ENCODE assay signal across 8 cellular contexts in the genomic region with DNA sequence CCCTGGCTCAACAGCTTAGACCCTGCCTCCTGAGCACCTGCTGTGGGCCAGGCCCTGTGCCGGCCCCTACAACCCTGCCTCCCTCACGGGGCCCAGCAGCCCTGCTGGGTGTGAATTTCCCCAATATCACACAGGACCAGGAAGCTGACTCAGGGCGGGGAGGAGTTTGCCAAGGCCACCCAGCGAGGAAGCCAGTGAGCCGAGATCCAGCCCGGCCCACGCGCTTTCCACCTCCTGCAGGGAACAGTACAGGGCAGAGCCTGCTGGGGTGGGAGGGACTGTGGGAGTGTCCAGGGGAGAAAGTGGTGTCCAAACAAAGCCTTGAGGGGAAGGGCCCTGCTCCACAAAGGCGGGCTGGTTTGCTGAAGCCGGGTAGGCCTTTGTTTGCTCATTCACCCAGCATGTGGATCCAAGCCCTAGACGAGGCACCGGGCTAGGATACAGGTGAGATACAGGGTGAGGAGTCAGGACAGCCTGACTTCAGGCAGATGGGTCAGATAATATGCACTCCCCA. TPM values are rescaled to one million over a fixed set of nuclear protein-coding genes. Genes with fewer than 3 reads are reported as not detected.
DNase-seq lines count a peak whose midpoint lies in the region; ATAC-seq lines count a peak whose summit lies in the region.

No MANE protein-coding gene starts in this region.

- peaks cover 0 to 11% (median 1%) of the 10 kb centered on the region in 7 donors for H3K4me1 Mint-ChIP-seq in naive thymus-derived CD4-positive, alpha-beta T cell
- no peaks in the 10 kb centered on the region for H3K4me1 Mint-ChIP-seq in T-helper 2 cell treated with Interferon-gamma antibody and Interleukin-4, amounts not matched to agents 5 μg/mL and 100 μg/mL, for 36 hours (ENCODE audit: low read depth)

- CTCF ChIA-PET in naive thymus-derived CD4-positive, alpha-beta T cell (lab: Charles Lee): no interaction called here

- no peak overlapping the region for H3K27ac Mint-ChIP-seq in naive thymus-derived CD4-positive, alpha-beta T cell
- no peak overlapping the region for H3K27ac Mint-ChIP-seq in T-helper 2 cell treated with Interferon-gamma antibody and Interleukin-4, amounts not matched to agents 5 μg/mL and 100 μg/mL, for 36 hours

- no peaks in the 10 kb centered on the region for H3K36me3 Mint-ChIP-seq in naive thymus-derived CD4-positive, alpha-beta T cell
- H3K36me3 Mint-ChIP-seq in T-helper 2 cell treated with Interferon-gamma antibody and Interleukin-4, amounts not matched to agents 5 μg/mL and 100 μg/mL, for 36 hours (ENCODE audit: low read depth): no peaks in the 10 kb centered on the region

- H3K27ac ChIP-seq in naive thymus-derived CD4-positive, alpha-beta T cell (ENCODE audit: low read depth, low read length): no peak overlapping the region

- no peaks in the 10 kb centered on the region for H3K9me3 Mint-ChIP-seq in naive thymus-derived CD4-positive, alpha-beta T cell
- no peaks in the 10 kb centered on the region for H3K9me3 Mint-ChIP-seq in T-helper 2 cell treated with Interferon-gamma antibody and Interleukin-4, amounts not matched to agents 5 μg/mL and 100 μg/mL, for 36 hours

- no peak overlapping the region for H3K4me3 ChIP-seq in naive thymus-derived CD4-positive, alpha-beta T cell (ENCODE audit: low read length)

- H3K27me3 ChIP-seq in naive thymus-derived CD4-positive, alpha-beta T cell (ENCODE audit: control insufficient read depth in 2 of 2, insufficient read depth in 2 of 2, low read length in 2 of 2): no peaks in the 10 kb centered on the region

- H3K9me3 ChIP-seq in naive thymus-derived CD4-positive, alpha-beta T cell (ENCODE audit: control insufficient read depth in 2 of 3, low read length in 3 of 3): no peaks in the 10 kb centered on the region

- peak; percentile 90 for ATAC-seq in naive thymus-derived CD4-positive, alpha-beta T cell
- ATAC-seq in GM21786 (IDR thresholded peaks at IDR 0.05; ENCODE audit: unreplicated experiment) (no peak), HG03442 (IDR thresholded peaks at IDR 0.05; ENCODE audit: unreplicated experiment) (no peak)

- POLR2A ChIA-PET in naive thymus-derived CD4-positive, alpha-beta T cell (lab: Charles Lee): no interaction called here

- intact Hi-C loops in naive thymus-derived CD4-positive, alpha-beta T cell (cut with micrococcal nuclease): no loop called here

- H3K4me3 Mint-ChIP-seq in naive thymus-derived CD4-positive, alpha-beta T cell: no peak overlapping the region
- H3K4me3 Mint-ChIP-seq in T-helper 2 cell treated with Interferon-gamma antibody and Interleukin-4, amounts not matched to agents 5 μg/mL and 100 μg/mL, for 36 hours: no peak overlapping the region

- no peaks in the 10 kb centered on the region for H3K4me1 ChIP-seq in naive thymus-derived CD4-positive, alpha-beta T cell (ENCODE audit: control insufficient read depth in 2 of 2, insufficient read depth in 2 of 2, low read length in 2 of 2)

- DNase-seq in NCI-H748 (lab: John Stamatoyannopoulos, UW; ENCODE audit: unreplicated experiment) (peak; percentile 51), NCI-H748 treated with DMSO at 0.1 percent for 48 hours (lab: John Stamatoyannopoulos, UW) (no peak), SK-MEL-5 (ENCODE audit: low read depth, low spot score) (peak; percentile 58), fibroblast of gingiva (ENCODE audit: low read depth) (peak; percentile 82)
- no peak for DNase-seq in naive thymus-derived CD4-positive, alpha-beta T cell
- DNase-seq in T-helper 2 cell treated with Interferon-gamma antibody and Interleukin-4, amounts not matched to agents 5 μg/mL and 100 μg/mL, for 36 hours (ENCODE audit: low spot score): no peak

- in situ Hi-C loops in SK-MEL-5 (cut with HindIII; ENCODE audit: low pct_unique_long_range_greater_than_20kb, low sequenced_read_pairs): no loop called here

- H3K36me3 ChIP-seq in naive thymus-derived CD4-positive, alpha-beta T cell (ENCODE audit: control insufficient read depth in 2 of 3, insufficient read depth in 3 of 3, low read length in 3 of 3): no peaks in the 10 kb centered on the region

- H3K27me3 Mint-ChIP-seq in naive thymus-derived CD4-positive, alpha-beta T cell: peaks cover 0 to 9% (median 3%) of the 10 kb centered on the region in 5 donors
- H3K27me3 Mint-ChIP-seq in T-helper 2 cell treated with Interferon-gamma antibody and Interleukin-4, amounts not matched to agents 5 μg/mL and 100 μg/mL, for 36 hours (ENCODE audit: low read depth): no peaks in the 10 kb centered on the region

RNA-seq across cellular contexts. Expression of a gene that starts 26.8 kb away (rescaled TPM):
- 3,161 and 3,465 TPM in 2 replicates for total RNA-seq in SK-MEL-5 (2014; rRNA removed; shearing (Covaris generic))
- 2,524 and 2,775 TPM in 2 replicates for polyA plus RNA-seq in SK-MEL-5 (2015; cell fraction: cytosol; rRNA removed)
- 2,385 and 2,432 TPM in 2 replicates for polyA plus RNA-seq in SK-MEL-5 (2015; cell fraction: nucleus; rRNA removed)
- 1,000 to 10,000 TPM; 1,611 to 3,932 (median 3,789) TPM for total RNA-seq in naive thymus-derived CD4-positive, alpha-beta T cell
- 1,000 to 10,000 TPM; 4,573 to 5,509 TPM for polyA plus RNA-seq in naive thymus-derived CD4-positive, alpha-beta T cell

RNA-seq across cellular contexts. Expression of a gene that starts 47.8 kb away (rescaled TPM):
- total RNA-seq in SK-MEL-5 (2014; rRNA removed; shearing (Covaris generic)): 0.05 TPM in 1 of 2 replicates, not detected in the other
- 0.18 and 0.28 TPM in 2 replicates for polyA plus RNA-seq in SK-MEL-5 (2015; cell fraction: cytosol; rRNA removed)
- polyA plus RNA-seq in SK-MEL-5 (2015; cell fraction: nucleus; rRNA removed): not detected in 2 replicates
- 1 to 10 TPM in 4 of 5 experiments, under 1 TPM in 1; 0.56 to 9.5 (median 2.3) TPM for total RNA-seq in naive thymus-derived CD4-positive, alpha-beta T cell
- polyA plus RNA-seq in naive thymus-derived CD4-positive, alpha-beta T cell: 1 to 10 TPM; 1.4 to 5.8 TPM

RNA-seq across cellular contexts. Expression of a gene that starts 57.2 kb away (rescaled TPM):
- total RNA-seq in SK-MEL-5 (2014; rRNA removed; shearing (Covaris generic)): 29.6 and 30.1 TPM in 2 replicates
- polyA plus RNA-seq in SK-MEL-5 (2015; cell fraction: cytosol; rRNA removed): 102 and 143 TPM in 2 replicates
- 104 and 139 TPM in 2 replicates for polyA plus RNA-seq in SK-MEL-5 (2015; cell fraction: nucleus; rRNA removed)
- total RNA-seq in naive thymus-derived CD4-positive, alpha-beta T cell: 1 to 10 TPM in 2 of 5 experiments, under 1 TPM in 3; 0.12 to 7.0 (median 0.92) TPM
- 1 to 10 TPM; 1.9 to 2.5 TPM for polyA plus RNA-seq in naive thymus-derived CD4-positive, alpha-beta T cell

Comparison
In these comparisons a context has a peak if more than half of its experiments do, and no peak if none do; other contexts are left out.
1. DNase-seq: peak in NCI-H748 (single experiment), SK-MEL-5 (single experiment) and fibroblast of gingiva (single experiment); none in NCI-H748 treated with DMSO at 0.1 percent for 48 hours (single experiment), naive thymus-derived CD4-positive, alpha-beta T cell (0 of 9) and T-helper 2 cell treated with Interferon-gamma antibody and Interleukin-4, amounts not matched to agents 5 μg/mL and 100 μg/mL, for 36 hours (single experiment).